In genomic region chr14:40467969-40468368, GRCh38 we compare ENCODE assay signal across 7 cellular contexts.
"Had no signal": no experiment of that assay in that cellular context is flagged by ENCODE, and none has a peak within 500 bp of the region (broad histone marks: within the 10 kb centered on the region; RNA-seq: fewer than 3 reads in every experiment).

No MANE protein-coding gene starts in this region.

- H3K4me2 ChIP-seq: KMS-11 had no signal

- H3K9ac ChIP-seq: KMS-11 had no signal

- H3K4me1 Mint-ChIP-seq: IgD-negative memory B cell had no signal

- DNase-seq: Karpas-422, KBM-7, KG1 had no signal

- H3K27ac Mint-ChIP-seq: IgD-negative memory B cell had no signal

- H3K27ac ChIP-seq: HL-60, KMS-11 had no signal

- FAIRE-seq: HTR-8/SVneo had no signal

- H3K4me3 Mint-ChIP-seq: IgD-negative memory B cell had no signal

- H3K27me3 Mint-ChIP-seq: IgD-negative memory B cell had no signal
